ENCODE assay signal across 1 cellular context in the genomic region with DNA sequence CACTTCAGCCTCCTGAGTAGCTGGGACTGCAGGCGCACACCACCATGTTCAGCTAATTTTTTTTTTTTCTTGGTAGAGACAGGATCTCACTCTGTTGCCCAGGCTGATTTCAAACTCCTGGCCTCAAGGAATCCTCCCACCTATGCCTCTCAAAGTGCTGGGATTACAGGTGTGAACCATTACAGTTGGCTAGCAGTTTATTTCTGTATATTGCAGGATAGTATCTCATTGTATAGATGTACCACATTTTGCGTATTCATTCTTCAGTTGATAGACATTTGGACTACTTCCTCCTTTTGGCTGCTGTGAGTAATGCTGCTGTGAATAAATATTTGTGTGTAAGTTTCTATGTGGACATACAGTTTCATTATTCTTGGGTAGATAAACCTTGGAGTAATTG.
TF ChIP-seq lines count a peak whose summit lies in the region.

No MANE protein-coding gene starts in this region.

TF ChIP-seq in K562, 482 proteins besides CTCF, POLR2A, EP300 and RAD21 (continued from another document and continues in another):
- TF ChIP-seq, protein P1, sequence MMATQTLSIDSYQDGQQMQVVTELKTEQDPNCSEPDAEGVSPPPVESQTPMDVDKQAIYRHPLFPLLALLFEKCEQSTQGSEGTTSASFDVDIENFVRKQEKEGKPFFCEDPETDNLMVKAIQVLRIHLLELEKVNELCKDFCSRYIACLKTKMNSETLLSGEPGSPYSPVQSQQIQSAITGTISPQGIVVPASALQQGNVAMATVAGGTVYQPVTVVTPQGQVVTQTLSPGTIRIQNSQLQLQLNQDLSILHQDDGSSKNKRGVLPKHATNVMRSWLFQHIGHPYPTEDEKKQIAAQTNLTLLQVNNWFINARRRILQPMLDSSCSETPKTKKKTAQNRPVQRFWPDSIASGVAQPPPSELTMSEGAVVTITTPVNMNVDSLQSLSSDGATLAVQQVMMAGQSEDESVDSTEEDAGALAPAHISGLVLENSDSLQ (IDR thresholded peaks at IDR 0.05): peak; percentile 75
- TF ChIP-seq, protein P2, sequence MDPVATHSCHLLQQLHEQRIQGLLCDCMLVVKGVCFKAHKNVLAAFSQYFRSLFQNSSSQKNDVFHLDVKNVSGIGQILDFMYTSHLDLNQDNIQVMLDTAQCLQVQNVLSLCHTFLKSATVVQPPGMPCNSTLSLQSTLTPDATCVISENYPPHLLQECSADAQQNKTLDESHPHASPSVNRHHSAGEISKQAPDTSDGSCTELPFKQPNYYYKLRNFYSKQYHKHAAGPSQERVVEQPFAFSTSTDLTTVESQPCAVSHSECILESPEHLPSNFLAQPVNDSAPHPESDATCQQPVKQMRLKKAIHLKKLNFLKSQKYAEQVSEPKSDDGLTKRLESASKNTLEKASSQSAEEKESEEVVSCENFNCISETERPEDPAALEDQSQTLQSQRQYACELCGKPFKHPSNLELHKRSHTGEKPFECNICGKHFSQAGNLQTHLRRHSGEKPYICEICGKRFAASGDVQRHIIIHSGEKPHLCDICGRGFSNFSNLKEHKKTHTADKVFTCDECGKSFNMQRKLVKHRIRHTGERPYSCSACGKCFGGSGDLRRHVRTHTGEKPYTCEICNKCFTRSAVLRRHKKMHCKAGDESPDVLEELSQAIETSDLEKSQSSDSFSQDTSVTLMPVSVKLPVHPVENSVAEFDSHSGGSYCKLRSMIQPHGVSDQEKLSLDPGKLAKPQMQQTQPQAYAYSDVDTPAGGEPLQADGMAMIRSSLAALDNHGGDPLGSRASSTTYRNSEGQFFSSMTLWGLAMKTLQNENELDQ (CRISPR knock-in tag; IDR thresholded peaks at IDR 0.05; ENCODE audit: borderline replicate concordance): no peak
- TF ChIP-seq JUND (IDR thresholded peaks at IDR 0.05; ENCODE audit: borderline replicate concordance, low read depth, low read length) (no peak), JUND (tag; IDR thresholded peaks at IDR 0.05; ENCODE audit: borderline replicate concordance, low read depth, low read length) (0 out of 3 replicates have a peak, but pooled peaks have one; percentile 29), SMARCA4 (IDR thresholded peaks at IDR 0.05) (peak; percentile 32; the same call in 1 of the 2 replicates), TRIM24 (IDR thresholded peaks at IDR 0.05) (peak; percentile 35 to 49; a peak in 1 of 4 replicates), ZNF785 (CRISPR knock-in tag; IDR thresholded peaks at IDR 0.05) (no peak), PTBP1 (IDR thresholded peaks at IDR 0.05; ENCODE audit: low read depth, low read length) (no peak), XRCC4 (IDR thresholded peaks at IDR 0.05; ENCODE audit: extremely low read depth, insufficient read depth, insufficient read length) (no peak), MEF2D (tag; conservative IDR thresholded peaks at IDR 0.05; ENCODE audit: low read depth) (no peak), TFAM (CRISPR knock-in tag; conservative IDR thresholded peaks at IDR 0.05) (no peak), HMG20A (CRISPR knock-in tag; conservative IDR thresholded peaks at IDR 0.05) (no peak), ZC3H8 (IDR thresholded peaks at IDR 0.05) (no peak), U2AF2 (optimal IDR thresholded peaks at IDR 0.05; ENCODE audit: low read depth, low read length) (no peak), NFATC3 (IDR thresholded peaks at IDR 0.05) (no peak), SMARCA5 (IDR thresholded peaks at IDR 0.05) (peak; percentile 57; the same call in 1 of the 2 replicates), SOX6 (IDR thresholded peaks at IDR 0.05) (peak; percentile 66; the same call in 1 of the 2 replicates), CBX3 (IDR thresholded peaks at IDR 0.05; ENCODE audit: borderline replicate concordance in 1 of 2, low read length in 2 of 2) (no peak), NONO (IDR thresholded peaks at IDR 0.05; ENCODE audit: low read depth in 2 of 2, low read length in 1 of 2) (no peak), KAT2B (IDR thresholded peaks at IDR 0.05; ENCODE audit: low read depth, low read length) (no peak)
- TF ChIP-seq, protein P3, sequence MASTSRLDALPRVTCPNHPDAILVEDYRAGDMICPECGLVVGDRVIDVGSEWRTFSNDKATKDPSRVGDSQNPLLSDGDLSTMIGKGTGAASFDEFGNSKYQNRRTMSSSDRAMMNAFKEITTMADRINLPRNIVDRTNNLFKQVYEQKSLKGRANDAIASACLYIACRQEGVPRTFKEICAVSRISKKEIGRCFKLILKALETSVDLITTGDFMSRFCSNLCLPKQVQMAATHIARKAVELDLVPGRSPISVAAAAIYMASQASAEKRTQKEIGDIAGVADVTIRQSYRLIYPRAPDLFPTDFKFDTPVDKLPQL (IDR thresholded peaks at IDR 0.05; ENCODE audit: extremely low read depth, insufficient read length): no peak
- TF ChIP-seq, protein P4, sequence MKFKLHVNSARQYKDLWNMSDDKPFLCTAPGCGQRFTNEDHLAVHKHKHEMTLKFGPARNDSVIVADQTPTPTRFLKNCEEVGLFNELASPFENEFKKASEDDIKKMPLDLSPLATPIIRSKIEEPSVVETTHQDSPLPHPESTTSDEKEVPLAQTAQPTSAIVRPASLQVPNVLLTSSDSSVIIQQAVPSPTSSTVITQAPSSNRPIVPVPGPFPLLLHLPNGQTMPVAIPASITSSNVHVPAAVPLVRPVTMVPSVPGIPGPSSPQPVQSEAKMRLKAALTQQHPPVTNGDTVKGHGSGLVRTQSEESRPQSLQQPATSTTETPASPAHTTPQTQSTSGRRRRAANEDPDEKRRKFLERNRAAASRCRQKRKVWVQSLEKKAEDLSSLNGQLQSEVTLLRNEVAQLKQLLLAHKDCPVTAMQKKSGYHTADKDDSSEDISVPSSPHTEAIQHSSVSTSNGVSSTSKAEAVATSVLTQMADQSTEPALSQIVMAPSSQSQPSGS (CRISPR knock-in tag; IDR thresholded peaks at IDR 0.05): no peak
- TF ChIP-seq, protein P5, sequence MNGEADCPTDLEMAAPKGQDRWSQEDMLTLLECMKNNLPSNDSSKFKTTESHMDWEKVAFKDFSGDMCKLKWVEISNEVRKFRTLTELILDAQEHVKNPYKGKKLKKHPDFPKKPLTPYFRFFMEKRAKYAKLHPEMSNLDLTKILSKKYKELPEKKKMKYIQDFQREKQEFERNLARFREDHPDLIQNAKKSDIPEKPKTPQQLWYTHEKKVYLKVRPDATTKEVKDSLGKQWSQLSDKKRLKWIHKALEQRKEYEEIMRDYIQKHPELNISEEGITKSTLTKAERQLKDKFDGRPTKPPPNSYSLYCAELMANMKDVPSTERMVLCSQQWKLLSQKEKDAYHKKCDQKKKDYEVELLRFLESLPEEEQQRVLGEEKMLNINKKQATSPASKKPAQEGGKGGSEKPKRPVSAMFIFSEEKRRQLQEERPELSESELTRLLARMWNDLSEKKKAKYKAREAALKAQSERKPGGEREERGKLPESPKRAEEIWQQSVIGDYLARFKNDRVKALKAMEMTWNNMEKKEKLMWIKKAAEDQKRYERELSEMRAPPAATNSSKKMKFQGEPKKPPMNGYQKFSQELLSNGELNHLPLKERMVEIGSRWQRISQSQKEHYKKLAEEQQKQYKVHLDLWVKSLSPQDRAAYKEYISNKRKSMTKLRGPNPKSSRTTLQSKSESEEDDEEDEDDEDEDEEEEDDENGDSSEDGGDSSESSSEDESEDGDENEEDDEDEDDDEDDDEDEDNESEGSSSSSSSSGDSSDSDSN (IDR thresholded peaks at IDR 0.05; ENCODE audit: borderline replicate concordance in 1 of 2, low read depth in 2 of 2, low read length in 2 of 2): no peak
- TF ChIP-seq, protein P6, sequence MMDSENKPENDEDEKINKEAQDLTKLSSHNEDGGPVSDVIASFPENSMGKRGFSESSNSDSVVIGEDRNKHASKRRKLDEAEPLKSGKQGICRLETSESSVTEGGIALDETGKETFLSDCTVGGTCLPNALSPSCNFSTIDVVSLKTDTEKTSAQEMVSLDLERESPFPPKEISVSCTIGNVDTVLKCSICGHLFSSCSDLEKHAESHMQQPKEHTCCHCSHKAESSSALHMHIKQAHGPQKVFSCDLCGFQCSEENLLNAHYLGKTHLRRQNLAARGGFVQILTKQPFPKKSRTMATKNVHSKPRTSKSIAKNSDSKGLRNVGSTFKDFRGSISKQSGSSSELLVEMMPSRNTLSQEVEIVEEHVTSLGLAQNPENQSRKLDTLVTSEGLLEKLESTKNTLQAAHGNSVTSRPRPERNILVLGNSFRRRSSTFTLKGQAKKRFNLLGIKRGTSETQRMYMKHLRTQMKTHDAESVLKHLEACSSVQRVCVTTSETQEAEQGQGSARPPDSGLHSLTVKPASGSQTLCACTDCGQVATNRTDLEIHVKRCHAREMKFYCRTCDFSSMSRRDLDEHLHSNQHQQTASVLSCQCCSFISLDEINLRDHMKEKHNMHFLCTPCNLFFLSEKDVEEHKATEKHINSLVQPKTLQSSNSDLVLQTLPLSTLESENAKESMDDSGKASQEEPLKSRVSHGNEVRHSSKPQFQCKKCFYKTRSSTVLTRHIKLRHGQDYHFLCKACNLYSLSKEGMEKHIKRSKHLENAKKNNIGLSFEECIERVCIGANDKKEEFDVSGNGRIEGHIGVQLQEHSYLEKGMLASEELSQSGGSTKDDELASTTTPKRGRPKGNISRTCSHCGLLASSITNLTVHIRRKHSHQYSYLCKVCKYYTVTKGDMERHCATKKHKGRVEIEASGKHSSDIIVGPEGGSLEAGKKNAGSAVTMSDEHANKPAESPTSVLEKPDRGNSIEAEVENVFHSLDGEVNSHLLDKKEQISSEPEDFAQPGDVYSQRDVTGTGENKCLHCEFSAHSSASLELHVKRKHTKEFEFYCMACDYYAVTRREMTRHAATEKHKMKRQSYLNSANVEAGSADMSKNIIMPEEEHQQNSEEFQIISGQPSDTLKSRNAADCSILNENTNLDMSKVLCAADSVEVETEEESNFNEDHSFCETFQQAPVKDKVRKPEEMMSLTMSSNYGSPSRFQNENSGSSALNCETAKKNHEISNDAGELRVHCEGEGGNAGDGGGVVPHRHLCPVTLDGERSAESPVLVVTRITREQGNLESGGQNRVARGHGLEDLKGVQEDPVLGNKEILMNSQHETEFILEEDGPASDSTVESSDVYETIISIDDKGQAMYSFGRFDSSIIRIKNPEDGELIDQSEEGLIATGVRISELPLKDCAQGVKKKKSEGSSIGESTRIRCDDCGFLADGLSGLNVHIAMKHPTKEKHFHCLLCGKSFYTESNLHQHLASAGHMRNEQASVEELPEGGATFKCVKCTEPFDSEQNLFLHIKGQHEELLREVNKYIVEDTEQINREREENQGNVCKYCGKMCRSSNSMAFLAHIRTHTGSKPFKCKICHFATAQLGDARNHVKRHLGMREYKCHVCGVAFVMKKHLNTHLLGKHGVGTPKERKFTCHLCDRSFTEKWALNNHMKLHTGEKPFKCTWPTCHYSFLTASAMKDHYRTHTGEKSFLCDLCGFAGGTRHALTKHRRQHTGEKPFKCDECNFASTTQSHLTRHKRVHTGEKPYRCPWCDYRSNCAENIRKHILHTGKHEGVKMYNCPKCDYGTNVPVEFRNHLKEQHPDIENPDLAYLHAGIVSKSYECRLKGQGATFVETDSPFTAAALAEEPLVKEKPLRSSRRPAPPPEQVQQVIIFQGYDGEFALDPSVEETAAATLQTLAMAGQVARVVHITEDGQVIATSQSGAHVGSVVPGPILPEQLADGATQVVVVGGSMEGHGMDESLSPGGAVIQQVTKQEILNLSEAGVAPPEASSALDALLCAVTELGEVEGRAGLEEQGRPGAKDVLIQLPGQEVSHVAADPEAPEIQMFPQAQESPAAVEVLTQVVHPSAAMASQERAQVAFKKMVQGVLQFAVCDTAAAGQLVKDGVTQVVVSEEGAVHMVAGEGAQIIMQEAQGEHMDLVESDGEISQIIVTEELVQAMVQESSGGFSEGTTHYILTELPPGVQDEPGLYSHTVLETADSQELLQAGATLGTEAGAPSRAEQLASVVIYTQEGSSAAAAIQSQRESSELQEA (IDR thresholded peaks at IDR 0.05; ENCODE audit: low read depth): no peak
- TF ChIP-seq, protein P7, sequence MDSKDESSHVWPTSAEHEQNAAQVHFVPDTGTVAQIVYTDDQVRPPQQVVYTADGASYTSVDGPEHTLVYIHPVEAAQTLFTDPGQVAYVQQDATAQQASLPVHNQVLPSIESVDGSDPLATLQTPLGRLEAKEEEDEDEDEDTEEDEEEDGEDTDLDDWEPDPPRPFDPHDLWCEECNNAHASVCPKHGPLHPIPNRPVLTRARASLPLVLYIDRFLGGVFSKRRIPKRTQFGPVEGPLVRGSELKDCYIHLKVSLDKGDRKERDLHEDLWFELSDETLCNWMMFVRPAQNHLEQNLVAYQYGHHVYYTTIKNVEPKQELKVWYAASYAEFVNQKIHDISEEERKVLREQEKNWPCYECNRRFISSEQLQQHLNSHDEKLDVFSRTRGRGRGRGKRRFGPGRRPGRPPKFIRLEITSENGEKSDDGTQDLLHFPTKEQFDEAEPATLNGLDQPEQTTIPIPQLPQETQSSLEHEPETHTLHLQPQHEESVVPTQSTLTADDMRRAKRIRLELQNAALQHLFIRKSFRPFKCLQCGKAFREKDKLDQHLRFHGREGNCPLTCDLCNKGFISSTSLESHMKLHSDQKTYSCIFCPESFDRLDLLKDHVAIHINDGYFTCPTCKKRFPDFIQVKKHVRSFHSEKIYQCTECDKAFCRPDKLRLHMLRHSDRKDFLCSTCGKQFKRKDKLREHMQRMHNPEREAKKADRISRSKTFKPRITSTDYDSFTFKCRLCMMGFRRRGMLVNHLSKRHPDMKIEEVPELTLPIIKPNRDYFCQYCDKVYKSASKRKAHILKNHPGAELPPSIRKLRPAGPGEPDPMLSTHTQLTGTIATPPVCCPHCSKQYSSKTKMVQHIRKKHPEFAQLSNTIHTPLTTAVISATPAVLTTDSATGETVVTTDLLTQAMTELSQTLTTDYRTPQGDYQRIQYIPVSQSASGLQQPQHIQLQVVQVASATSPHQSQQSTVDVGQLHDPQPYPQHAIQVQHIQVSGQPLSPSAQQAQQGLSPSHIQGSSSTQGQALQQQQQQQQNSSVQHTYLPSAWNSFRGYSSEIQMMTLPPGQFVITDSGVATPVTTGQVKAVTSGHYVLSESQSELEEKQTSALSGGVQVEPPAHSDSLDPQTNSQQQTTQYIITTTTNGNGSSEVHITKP (IDR thresholded peaks at IDR 0.05; ENCODE audit: partially characterized antibody): no peak
- TF ChIP-seq, protein P8, sequence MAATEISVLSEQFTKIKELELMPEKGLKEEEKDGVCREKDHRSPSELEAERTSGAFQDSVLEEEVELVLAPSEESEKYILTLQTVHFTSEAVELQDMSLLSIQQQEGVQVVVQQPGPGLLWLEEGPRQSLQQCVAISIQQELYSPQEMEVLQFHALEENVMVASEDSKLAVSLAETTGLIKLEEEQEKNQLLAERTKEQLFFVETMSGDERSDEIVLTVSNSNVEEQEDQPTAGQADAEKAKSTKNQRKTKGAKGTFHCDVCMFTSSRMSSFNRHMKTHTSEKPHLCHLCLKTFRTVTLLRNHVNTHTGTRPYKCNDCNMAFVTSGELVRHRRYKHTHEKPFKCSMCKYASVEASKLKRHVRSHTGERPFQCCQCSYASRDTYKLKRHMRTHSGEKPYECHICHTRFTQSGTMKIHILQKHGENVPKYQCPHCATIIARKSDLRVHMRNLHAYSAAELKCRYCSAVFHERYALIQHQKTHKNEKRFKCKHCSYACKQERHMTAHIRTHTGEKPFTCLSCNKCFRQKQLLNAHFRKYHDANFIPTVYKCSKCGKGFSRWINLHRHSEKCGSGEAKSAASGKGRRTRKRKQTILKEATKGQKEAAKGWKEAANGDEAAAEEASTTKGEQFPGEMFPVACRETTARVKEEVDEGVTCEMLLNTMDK (IDR thresholded peaks at IDR 0.05; ENCODE audit: borderline replicate concordance, insufficient read depth, low read depth, low read length, poor library complexity, severe bottlenecking): no peak
